8 cellular contexts compared by ENCODE assay signal in genomic region chr17:75455896-75456416, GRCh38. TPM values are rescaled to one million over a fixed set of nuclear protein-coding genes. Genes with fewer than 3 reads are reported as not detected.
A peak's percentile ranks its signal among the peaks of the same experiment; 100 is the strongest.
DNase-seq lines count a peak whose midpoint lies in the region; ATAC-seq and TF ChIP-seq lines count a peak whose summit lies in the region.

No MANE protein-coding gene starts in this region.

- peaks cover 22% of the 10 kb centered on the region for H3K4me1 Mint-ChIP-seq in MCF 10A (ENCODE audit: insufficient read depth, unreplicated experiment)

- H3K27ac ChIP-seq in HUES6 (ENCODE audit: low read depth, low read length): peak overlapping the region; percentile 66
- H3K27ac ChIP-seq in lung (ENCODE audit: low read depth in 1 of 2, low read length in 1 of 2): peak overlapping the region; percentile 95 to 96
- H3K27ac ChIP-seq in urinary bladder (ENCODE audit: low read depth): peak overlapping the region; percentile 65

- H3K9me3 ChIP-seq in HUES6 (ENCODE audit: control insufficient read depth, insufficient read depth, low read depth, low read length) (no peaks in the 10 kb centered on the region), lung (ENCODE audit: control insufficient read depth in 2 of 2, insufficient read depth in 1 of 2, low read length in 1 of 2) (no peaks in the 10 kb centered on the region)

- H3K4me3 ChIP-seq in HUES6 (ENCODE audit: low read depth, low read length) (peak overlapping the region; percentile 84), lung (no peak overlapping the region), urinary bladder (ENCODE audit: low read depth, low read length) (peak overlapping the region; percentile 31)

- WGBS in lung, 2 donors: 6 to 8% methylated on average over 13 of the region's 13 CpGs
- WGBS in urinary bladder: 4% methylated on average over 13 of the region's 13 CpGs

- no peak for DNase-seq in MCF 10A (ENCODE audit: unreplicated experiment)
- peak; percentile 41 for DNase-seq in lung (ENCODE audit: low spot score)
- no peak for DNase-seq in NAMALWA (ENCODE audit: low spot score)
- no peak for DNase-seq in COR-L47 (lab: John Stamatoyannopoulos, UW)
- DNase-seq in putamen (ENCODE audit: low spot score): no peak

- H3K27me3 Mint-ChIP-seq in MCF 10A (ENCODE audit: insufficient read depth, unreplicated experiment): no peaks in the 10 kb centered on the region

- no peaks in the 10 kb centered on the region for H3K27me3 ChIP-seq in HUES6 (ENCODE audit: control insufficient read depth, insufficient read depth, low read length)
- H3K27me3 ChIP-seq in lung (ENCODE audit: control insufficient read depth, insufficient read depth): no peaks in the 10 kb centered on the region

- TF ChIP-seq CTCF in MCF 10A (IDR thresholded peaks at IDR 0.05; ENCODE audit: unreplicated experiment): no peak
- TF ChIP-seq CTCF in lung (IDR thresholded peaks at IDR 0.05; ENCODE audit: control extremely low read depth, extremely low read depth): no peak

- H3K36me3 ChIP-seq in HUES6 (ENCODE audit: control insufficient read depth, insufficient read depth, low read length): no peaks in the 10 kb centered on the region
- H3K36me3 ChIP-seq in lung (ENCODE audit: control insufficient read depth in 2 of 2, insufficient read depth in 2 of 2, low read length in 2 of 2): no peaks in the 10 kb centered on the region
- H3K36me3 ChIP-seq in urinary bladder (ENCODE audit: insufficient read depth): no peaks in the 10 kb centered on the region

- H3K9ac ChIP-seq in HUES6 (ENCODE audit: low read length): peak overlapping the region; percentile 54

- H3K9me3 Mint-ChIP-seq in MCF 10A (ENCODE audit: unreplicated experiment): no peaks in the 10 kb centered on the region

- TSS peak; percentile 86 for BruUV-seq in MCF 10A (replicated peaks; lab: Mats Ljungman, UMichigan)

- H3K36me3 Mint-ChIP-seq in MCF 10A (ENCODE audit: insufficient read depth, unreplicated experiment): no peaks in the 10 kb centered on the region

- POLR2A ChIA-PET in MCF 10A (lab: Yijun Ruan, JAX): interaction anchor here (0.6 to 2.2 kb wide), 27 partner anchors 8 to 612 kb away, joined by 3 to 15 read pairs (median 4); partner anchors contain the start of genes GGA3, GRB2, KCTD2 and LLGL2

- H3K4me1 ChIP-seq in HUES6 (ENCODE audit: control insufficient read depth, insufficient read depth, low read length) (peaks cover 13% of the 10 kb centered on the region), lung (ENCODE audit: control insufficient read depth in 2 of 2, insufficient read depth in 2 of 2, low read length in 2 of 2) (peaks cover 3 to 9% of the 10 kb centered on the region in 2 donors), urinary bladder (ENCODE audit: insufficient read depth) (peaks cover 2% of the 10 kb centered on the region)

- peak; percentile 14 for ATAC-seq in GM19324 (IDR thresholded peaks at IDR 0.05; ENCODE audit: low FRiP score, unreplicated experiment)
- ATAC-seq in lung (ENCODE audit: insufficient read depth, low FRiP score): peak; percentile 14

- H3K27ac Mint-ChIP-seq in MCF 10A (ENCODE audit: low read depth, unreplicated experiment): peak overlapping the region; percentile 90

- intact Hi-C loops in MCF 10A (cut with micrococcal nuclease): no loop called here

- CTCF ChIA-PET in MCF 10A (lab: Yijun Ruan, JAX): interaction anchor here (0.6 to 1.0 kb wide), 3 partner anchors 70 to 495 kb away, joined by 3 read pairs; partner anchors contain the start of gene LLGL2

- peak overlapping the region; percentile 86 for H3K4me3 Mint-ChIP-seq in MCF 10A (ENCODE audit: unreplicated experiment)

RNA-seq across cellular contexts. Expression of gene TMEM94, which starts 0.5 kb away (rescaled TPM):
- total RNA-seq in MCF 10A (2022) (42.8 and 46.5 TPM in 2 replicates), lung (10 to 100 TPM; 60.2 to 82.3 TPM), urinary bladder (24.9 TPM)
- polyA plus RNA-seq in lung (10 to 100 TPM; 40.0 to 46.4 TPM), urinary bladder (45.8 TPM)

RNA-seq across cellular contexts. Expression of gene GRB2, which starts 50.5 kb away (rescaled TPM):
- total RNA-seq in MCF 10A (2022) (67.1 and 74.6 TPM in 2 replicates), lung (100 to 1,000 TPM in 1 of 2 donors, 10 to 100 TPM in 1; 77.1 to 151 TPM), urinary bladder (63.1 TPM)
- polyA plus RNA-seq in lung (100 to 1,000 TPM in 1 of 2 donors, 10 to 100 TPM in 1; 51.0 to 198 TPM), urinary bladder (93.9 TPM)

RNA-seq across cellular contexts. Expression of gene CASKIN2, which starts 59.4 kb away (rescaled TPM):
- total RNA-seq in MCF 10A (2022) (19.2 and 19.8 TPM in 2 replicates), lung (10 to 100 TPM; 44.1 to 81.5 TPM), urinary bladder (11.1 TPM)
- polyA plus RNA-seq in lung (10 to 100 TPM; 22.3 to 26.1 TPM), urinary bladder (29.1 TPM)
